13 cellular contexts compared by ENCODE assay signal in the genomic region with DNA sequence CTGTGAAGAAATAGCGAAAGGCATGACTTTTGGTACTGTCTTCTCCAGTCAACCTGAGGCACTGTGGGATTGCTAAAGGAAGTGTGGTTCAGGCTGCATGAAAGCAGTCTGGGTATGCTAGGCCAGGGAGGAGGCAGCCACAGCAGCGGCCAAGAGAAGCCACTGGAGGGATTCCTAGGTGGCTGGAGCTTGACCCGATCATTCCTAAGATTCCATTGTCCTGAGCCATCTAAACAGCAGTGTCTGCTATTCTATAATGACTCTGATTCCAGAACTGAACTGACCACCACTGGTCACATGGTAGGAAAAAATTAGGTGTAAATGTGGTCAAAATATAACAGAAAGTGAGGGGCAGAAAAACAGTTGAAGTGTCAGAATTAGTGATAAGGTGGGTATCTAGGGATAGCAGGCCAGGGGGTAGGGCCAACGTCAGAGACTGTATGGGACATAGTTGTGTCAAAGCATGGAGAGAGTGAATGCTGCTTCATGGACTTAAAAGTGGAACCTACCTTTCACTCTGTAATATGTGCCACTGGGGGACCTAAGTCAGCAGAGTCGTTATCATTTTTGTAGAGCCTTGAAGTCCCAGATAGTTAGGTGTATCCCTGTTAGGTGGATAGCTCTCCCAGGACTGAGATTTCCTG.
DNase-seq lines count a peak whose midpoint lies in the region; ATAC-seq, FAIRE-seq and TF ChIP-seq lines count a peak whose summit lies in the region.
"Had no signal": no experiment of that assay in that cellular context is flagged by ENCODE, and none has a peak within 500 bp of the region (broad histone marks: within the 10 kb centered on the region; RNA-seq: fewer than 3 reads in every experiment).

No MANE protein-coding gene starts in this region.

- H3K27ac Mint-ChIP-seq in osteocyte (ENCODE audit: unreplicated experiment), result peak overlapping the region; percentile 83

- H3K4me2 ChIP-seq in PC-3 (ENCODE audit: low read length), result no peak overlapping the region

- H3K9me2 ChIP-seq in PC-3 (replicated peaks; ENCODE audit: low read length), result no peaks in the 10 kb centered on the region

- CTCF ChIA-PET in PC-3 (lab: Charles Lee) (no interaction called here), A673 (lab: Charles Lee) (no interaction called here)

- H3K4me3 ChIP-seq in PC-3 (ENCODE audit: low read length) (no peak overlapping the region), ovary (no peak overlapping the region), A673 (ENCODE audit: low read depth, low read length, poor library complexity, severe bottlenecking) (no peak overlapping the region)
- H3K4me3 ChIP-seq: lung, right lobe of liver, SK-N-MC had no signal

- no peak for TF ChIP-seq POLR2A in ovary (IDR thresholded peaks at IDR 0.05)

- H3K27ac ChIP-seq in PC-3 (ENCODE audit: low read length), result no peak overlapping the region
- H3K27ac ChIP-seq in ovary, result no peak overlapping the region
- no peak overlapping the region for H3K27ac ChIP-seq in A673 (ENCODE audit: low read depth, low read length, poor library complexity, severe bottlenecking)
- H3K27ac ChIP-seq: right lobe of liver, SK-N-MC had no signal

- no peak overlapping the region for H2AFZ ChIP-seq in PC-3 (ENCODE audit: low read length)

- H3K4me3 Mint-ChIP-seq in osteocyte (ENCODE audit: unreplicated experiment), result no peak overlapping the region

- ATAC-seq in PC-3, result no peak
- ATAC-seq in GM21390 (IDR thresholded peaks at IDR 0.05; ENCODE audit: unreplicated experiment), result no peak

- H3K27me3 ChIP-seq in PC-3 (ENCODE audit: low read length) (no peaks in the 10 kb centered on the region), ovary (no peaks in the 10 kb centered on the region), A673 (replicated peaks; ENCODE audit: insufficient read depth, low read depth, low read length, poor library complexity) (no peaks in the 10 kb centered on the region)
- H3K27me3 ChIP-seq: right lobe of liver had no signal

- H3K27me3 Mint-ChIP-seq in osteocyte (ENCODE audit: unreplicated experiment), result no peaks in the 10 kb centered on the region

- no peaks in the 10 kb centered on the region for H3K36me3 ChIP-seq in PC-3 (ENCODE audit: low read depth, low read length)
- no peaks in the 10 kb centered on the region for H3K36me3 ChIP-seq in ovary
- H3K36me3 ChIP-seq in A673 (ENCODE audit: insufficient read depth, low read length, poor library complexity, severe bottlenecking), result no peaks in the 10 kb centered on the region
- H3K36me3 ChIP-seq: right lobe of liver had no signal

- no peak overlapping the region for H3K9ac ChIP-seq in PC-3 (ENCODE audit: low read length)

- no peaks in the 10 kb centered on the region for H3K36me3 Mint-ChIP-seq in osteocyte (ENCODE audit: unreplicated experiment)

- POLR2A ChIA-PET in PC-3 (lab: Charles Lee; ENCODE audit: unreplicated experiment), result no interaction called here
- POLR2A ChIA-PET in A673 (lab: Charles Lee; ENCODE audit: low non-redundant PET), result no interaction called here

- peaks cover 7% of the 10 kb centered on the region for H3K9me3 Mint-ChIP-seq in osteocyte (ENCODE audit: unreplicated experiment)

- H3K4me1 Mint-ChIP-seq in osteocyte (ENCODE audit: unreplicated experiment), result peaks cover 40% of the 10 kb centered on the region

- intact Hi-C loops in PC-3 (cut with micrococcal nuclease), result no loop called here
- intact Hi-C loops in ovary (cut with DNase I), result no loop called here
- intact Hi-C loops in A673 (cut with micrococcal nuclease; ENCODE audit: unreplicated experiment), result no loop called here

- BruUV-seq in PC-3 (replicated peaks; lab: Mats Ljungman, UMichigan) (no TSS peak), A673 (replicated peaks; lab: Mats Ljungman, UMichigan) (no TSS peak)

- H3K4me1 ChIP-seq in PC-3 (ENCODE audit: insufficient read depth, low read length), result no peaks in the 10 kb centered on the region
- H3K4me1 ChIP-seq in ovary (ENCODE audit: insufficient read depth), result no peaks in the 10 kb centered on the region
- H3K4me1 ChIP-seq in A673 (ENCODE audit: insufficient read depth, low read length, poor library complexity, severe bottlenecking), result no peaks in the 10 kb centered on the region
- H3K4me1 ChIP-seq: right lobe of liver had no signal

- FAIRE-seq in D721Med (lab: Jason Lieb, UNC), result no peak

- TF ChIP-seq EP300 in ovary (IDR thresholded peaks at IDR 0.05), result no peak

- WGBS in ovary, 3 donors, result 58 to 62% (median 60%) methylated on average over 5 of the region's 5 CpGs

- H3F3A ChIP-seq in PC-3 (ENCODE audit: low read length, unreplicated experiment), result no peaks in the 10 kb centered on the region

- no peaks in the 10 kb centered on the region for H3K79me2 ChIP-seq in PC-3 (ENCODE audit: low read length)

- H3K9me3 ChIP-seq in PC-3 (ENCODE audit: low read length) (peaks cover 17% of the 10 kb centered on the region), ovary (no peaks in the 10 kb centered on the region), A673 (ENCODE audit: low read depth, low read length, poor library complexity, severe bottlenecking) (no peaks in the 10 kb centered on the region)
- H3K9me3 ChIP-seq: right lobe of liver had no signal

- TF ChIP-seq CTCF in PC-3 (conservative IDR thresholded peaks at IDR 0.05; ENCODE audit: low read depth, low read length) (no peak), osteocyte (IDR thresholded peaks at IDR 0.05) (no peak), D721Med (IDR thresholded peaks at IDR 0.05; ENCODE audit: insufficient read depth, missing control alignments) (no peak), ovary (IDR thresholded peaks at IDR 0.05) (no peak), A673 (conservative IDR thresholded peaks at IDR 0.05; ENCODE audit: low read depth, low read length) (no peak)

- H4K20me1 ChIP-seq in PC-3 (ENCODE audit: low read length), result no peaks in the 10 kb centered on the region

- peak; percentile 98 for DNase-seq in EH (ENCODE audit: low read depth)
- peak; percentile 2 for DNase-seq in PC-3
- peak; percentile 60 for DNase-seq in fibroblast of gingiva (ENCODE audit: low read depth)
- peak; percentile 82 for DNase-seq in osteocyte (ENCODE audit: extremely low spot score, unreplicated experiment)
- DNase-seq in D721Med (ENCODE audit: insufficient read length, low spot score), result no peak
- DNase-seq in ovary, result no peak
- no peak for DNase-seq in A673 (ENCODE audit: low spot score)
- DNase-seq: activated CD8-positive, alpha-beta memory T cell treated with anti-CD3 and anti-CD28 coated beads for 24 hours; NCI-H2171 treated with DMSO at 0.1 percent for 48 hours; right lobe of liver had no signal

Comparison
In these comparisons a context has a peak if more than half of its experiments do, and no peak if none do; other contexts are left out.
1. DNase-seq: peak in EH (single experiment), PC-3 (single experiment), fibroblast of gingiva (single experiment) and osteocyte (single experiment); none in D721Med (single experiment), ovary (0 of 5) and A673 (single experiment).